Comparison of ENCODE assay signal across 26 cellular contexts in the genomic region with DNA sequence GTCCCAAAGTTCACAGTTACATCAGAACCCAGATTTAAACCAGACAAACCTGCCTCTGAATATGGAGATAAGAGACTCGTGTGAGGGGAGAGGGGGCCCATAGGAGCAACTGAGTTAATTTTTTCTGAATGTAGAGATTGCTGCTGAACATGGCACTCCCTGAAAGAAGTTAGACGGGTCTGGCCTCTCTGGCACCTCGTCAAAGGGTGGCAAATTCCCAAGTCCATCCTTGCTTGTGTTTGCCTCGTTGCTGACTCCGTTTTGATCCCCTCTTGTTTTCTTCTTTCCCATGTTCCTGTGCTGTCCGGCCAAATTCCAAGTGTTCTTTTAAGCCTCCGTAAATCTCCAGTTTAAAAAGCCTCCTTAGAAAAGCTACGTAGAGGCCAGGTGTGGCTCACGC.
"Had no signal": no experiment of that assay in that cellular context is flagged by ENCODE, and none has a peak within 500 bp of the region (broad histone marks: within the 10 kb centered on the region; RNA-seq: fewer than 3 reads in every experiment).

No MANE protein-coding gene starts in this region.

- H3K27ac ChIP-seq: KMS-11, RWPE1, SJSA1 had no signal

- H3K9me3 Mint-ChIP-seq: activated naive CD4-positive, alpha-beta T cell treated with anti-CD3 and anti-CD28 coated beads, Interleukin-2, amount 50 U/mL, for 24 hours; brain; T-helper 2 cell treated with Interferon-gamma antibody and Interleukin-4, amounts not matched to agents 5 μg/mL and 100 μg/mL, for 36 hours; WTC11 had no signal

- H3K4me3 Mint-ChIP-seq: activated CD8-positive, alpha-beta T cell treated with anti-CD3 and anti-CD28 coated beads, Interleukin-2, amount 10 ng/mL, durations not matched to agents 7 days and 5 days; activated naive CD4-positive, alpha-beta T cell treated with anti-CD3 and anti-CD28 coated beads, Interleukin-2, amount 50 U/mL, for 24 hours; brain; T-helper 2 cell treated with Interferon-gamma antibody and Interleukin-4, amounts not matched to agents 5 μg/mL and 100 μg/mL, for 36 hours; WTC11 had no signal

- H3K36me3 Mint-ChIP-seq: activated naive CD4-positive, alpha-beta T cell treated with anti-CD3 and anti-CD28 coated beads, Interleukin-2, amount 50 U/mL, for 24 hours; brain; WTC11 had no signal

- H3K27me3 ChIP-seq: SJSA1 had no signal

- H3K27ac Mint-ChIP-seq: activated CD8-positive, alpha-beta T cell treated with anti-CD3 and anti-CD28 coated beads, Interleukin-2, amount 10 ng/mL, durations not matched to agents 7 days and 5 days; T-helper 2 cell treated with Interferon-gamma antibody and Interleukin-4, amounts not matched to agents 5 μg/mL and 100 μg/mL, for 36 hours; WTC11 had no signal

- H3K4me1 ChIP-seq: SJSA1 had no signal

- ATAC-seq: activated CD8-positive, alpha-beta T cell treated with anti-CD3 and anti-CD28 coated beads, Interleukin-2, amount 10 ng/mL, durations not matched to agents 7 days and 5 days; Panc1; SK-N-SH treated with all-trans-retinoic acid at 6 μM for 48 hours had no signal

- H3K9me3 ChIP-seq: SJSA1 had no signal

- H3K4me2 ChIP-seq: KMS-11 had no signal

- DNase-seq: activated CD4-positive, alpha-beta T cell treated with anti-CD3 and anti-CD28 coated beads for 48 hours; activated CD4-positive, alpha-beta T cell treated with anti-CD3 and anti-CD28 coated beads, Interleukin-2, amount 50 U/mL, for 4 hours; activated CD4-positive, CD25-positive, alpha-beta regulatory T cell treated with anti-CD3 and anti-CD28 coated beads, Interleukin-2, amount 50 U/mL, for 72 hours; activated CD8-positive, alpha-beta memory T cell treated with anti-CD3 and anti-CD28 coated beads, Interleukin-2, amount 50 U/mL, for 48 hours; activated CD8-positive, alpha-beta T cell treated with anti-CD3 and anti-CD28 coated beads, Interleukin-2, amount 10 ng/mL, durations not matched to agents 7 days and 5 days; activated naive CD4-positive, alpha-beta T cell; activated T-cell treated with anti-CD3 and anti-CD28 coated beads, Interleukin-2, amount 50 U/mL, for 1 hour; amniotic stem cell; NCI-H1092; NCI-H1930; NCI-H2171 treated with DMSO at 0.1 percent for 48 hours; NCI-H510A; NCI-H526 treated with DMSO at 0.1 percent for 48 hours; NCI-H82; OCI-M1; SHP77; SW 1271 had no signal

- H3K4me1 Mint-ChIP-seq: activated naive CD4-positive, alpha-beta T cell treated with anti-CD3 and anti-CD28 coated beads, Interleukin-2, amount 50 U/mL, for 24 hours had no signal

- H3K9ac ChIP-seq: KMS-11 had no signal

- H3K27me3 Mint-ChIP-seq: brain had no signal

- H3K36me3 ChIP-seq: SJSA1 had no signal

- H3K4me3 ChIP-seq: SJSA1 had no signal
